ENCODE assay signal across 8 cellular contexts in the genomic region with DNA sequence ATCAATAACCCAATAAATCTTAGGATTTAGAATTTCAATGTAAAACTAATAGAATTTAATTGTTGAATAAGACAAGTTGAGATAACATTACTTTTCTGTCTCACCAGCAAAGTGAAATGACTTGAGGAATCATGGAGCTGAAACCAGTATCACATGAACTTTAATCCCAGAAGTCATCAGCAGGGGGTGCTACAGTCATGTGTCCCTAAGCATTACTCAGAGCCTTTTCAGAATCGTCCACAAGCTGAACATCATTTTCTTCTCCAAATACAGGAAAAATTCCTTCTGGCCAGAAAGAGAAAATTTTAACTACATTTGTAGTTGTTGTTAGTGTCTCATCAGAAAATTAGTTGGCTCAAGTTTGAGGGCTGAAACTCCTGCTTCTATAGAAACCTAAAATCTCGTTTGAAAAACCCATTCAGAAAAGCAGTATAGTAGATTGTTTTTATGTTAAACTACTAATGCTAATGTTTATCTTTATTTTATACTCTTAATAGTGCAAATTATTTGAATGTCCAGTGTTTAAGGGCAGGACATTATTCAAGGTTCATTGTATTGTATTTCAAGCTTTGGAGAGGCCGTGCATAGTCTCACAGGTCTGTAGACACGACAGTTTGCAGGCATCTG.
DNase-seq lines count a peak whose midpoint lies in the region; ATAC-seq and TF ChIP-seq lines count a peak whose summit lies in the region.

No MANE protein-coding gene starts in this region.

- H3K4me1 ChIP-seq in Karpas-422 (ENCODE audit: low read length) (no peaks in the 10 kb centered on the region), smooth muscle cell (ENCODE audit: low read depth) (no peaks in the 10 kb centered on the region)

- H3K4me3 Mint-ChIP-seq in activated CD4-positive, alpha-beta T cell treated with anti-CD3 and anti-CD28 coated beads for 36 hours = no peak overlapping the region

- H3K79me2 ChIP-seq in Karpas-422 (ENCODE audit: low read length) = no peaks in the 10 kb centered on the region
- no peaks in the 10 kb centered on the region for H3K79me2 ChIP-seq in smooth muscle cell (ENCODE audit: low read depth)

- intact Hi-C loops in activated CD4-positive, alpha-beta T cell treated with anti-CD3 and anti-CD28 coated beads for 36 hours (cut with DNase I, micrococcal nuclease) = loop anchor here in 1 of 2 experiments (2.0 kb wide), 1 partner anchor 410 kb away; no protein-coding TSS in a partner anchor

- TF ChIP-seq CTCF in smooth muscle cell (IDR thresholded peaks at IDR 0.05; ENCODE audit: borderline replicate concordance, insufficient read depth, poor library complexity, severe bottlenecking) = peak; percentile 71

- no peaks in the 10 kb centered on the region for H3K4me1 Mint-ChIP-seq in activated CD4-positive, alpha-beta T cell treated with anti-CD3 and anti-CD28 coated beads for 36 hours

- peak; percentile 26 for DNase-seq in activated CD4-positive, alpha-beta T cell treated with anti-CD3 and anti-CD28 coated beads for 36 hours
- DNase-seq in activated CD4-positive, alpha-beta T cell treated with anti-CD3 and anti-CD28 coated beads, Interleukin-2, amount 50 U/mL, for 1 hour = no peak
- DNase-seq in Karpas-422 = peak; percentile 73
- peak; percentile 12 for DNase-seq in SKM-1 (lab: John Stamatoyannopoulos, UW; ENCODE audit: unreplicated experiment)
- peak; percentile 34 for DNase-seq in globus pallidus (ENCODE audit: low spot score)
- no peak for DNase-seq in smooth muscle cell (lab: John Stamatoyannopoulos, UW; ENCODE audit: unreplicated experiment)

- H3K9ac ChIP-seq in Karpas-422 (ENCODE audit: low read length) (no peak overlapping the region), smooth muscle cell (ENCODE audit: low read depth) (no peak overlapping the region)

- CTCF ChIA-PET in activated CD4-positive, alpha-beta T cell treated with anti-CD3 and anti-CD28 coated beads for 36 hours (lab: Charles Lee) = no interaction called here

- WGBS in smooth muscle cell (ENCODE audit: low lambda C conversion rate) = 67% methylated on average over 4 of the region's 4 CpGs

- no peaks in the 10 kb centered on the region for H4K20me1 ChIP-seq in Karpas-422 (ENCODE audit: insufficient read depth, low read depth, low read length)
- no peaks in the 10 kb centered on the region for H4K20me1 ChIP-seq in smooth muscle cell (ENCODE audit: low read depth)

- H3K27me3 ChIP-seq in Karpas-422 (ENCODE audit: low read length) = no peaks in the 10 kb centered on the region
- H3K27me3 ChIP-seq in smooth muscle cell (ENCODE audit: low read depth) = no peaks in the 10 kb centered on the region

- H3K36me3 Mint-ChIP-seq in activated CD4-positive, alpha-beta T cell treated with anti-CD3 and anti-CD28 coated beads for 36 hours (ENCODE audit: low read depth) = no peaks in the 10 kb centered on the region

- H3K4me2 ChIP-seq in Karpas-422 (ENCODE audit: low read depth, low read length, poor library complexity, severe bottlenecking) = no peak overlapping the region
- no peak overlapping the region for H3K4me2 ChIP-seq in smooth muscle cell

- ATAC-seq in activated CD4-positive, alpha-beta T cell treated with anti-CD3 and anti-CD28 coated beads for 36 hours = no peak
- ATAC-seq in GM21515 (IDR thresholded peaks at IDR 0.05; ENCODE audit: unreplicated experiment) (peak; percentile 74), GM21717 (IDR thresholded peaks at IDR 0.05; ENCODE audit: unreplicated experiment) (no peak)

- H2AFZ ChIP-seq in Karpas-422 (ENCODE audit: low read length) (no peak overlapping the region), smooth muscle cell (ENCODE audit: low read depth) (peak overlapping the region; percentile 29)

- no peaks in the 10 kb centered on the region for H3K27me3 Mint-ChIP-seq in activated CD4-positive, alpha-beta T cell treated with anti-CD3 and anti-CD28 coated beads for 36 hours

- H3K27ac ChIP-seq in Karpas-422 (ENCODE audit: low read length) (no peak overlapping the region), smooth muscle cell (ENCODE audit: low read depth) (no peak overlapping the region)

- no peaks in the 10 kb centered on the region for H3K9me3 ChIP-seq in Karpas-422 (ENCODE audit: low read length)
- H3K9me3 ChIP-seq in smooth muscle cell (replicated peaks; ENCODE audit: low read depth) = no peaks in the 10 kb centered on the region

- H3K36me3 ChIP-seq in Karpas-422 (ENCODE audit: insufficient read depth, low read length) (no peaks in the 10 kb centered on the region), smooth muscle cell (ENCODE audit: low read depth) (no peaks in the 10 kb centered on the region)

- POLR2A ChIA-PET in activated CD4-positive, alpha-beta T cell treated with anti-CD3 and anti-CD28 coated beads for 36 hours (lab: Charles Lee) = no interaction called here

- H3K27ac Mint-ChIP-seq in activated CD4-positive, alpha-beta T cell treated with anti-CD3 and anti-CD28 coated beads for 36 hours = no peak overlapping the region

- H3K4me3 ChIP-seq in Karpas-422 (ENCODE audit: low read length) = no peak overlapping the region
- H3K4me3 ChIP-seq in smooth muscle cell = no peak overlapping the region

- no peaks in the 10 kb centered on the region for H3F3A ChIP-seq in smooth muscle cell (ENCODE audit: low read depth)

- H3K9me3 Mint-ChIP-seq in activated CD4-positive, alpha-beta T cell treated with anti-CD3 and anti-CD28 coated beads for 36 hours (ENCODE audit: low read depth) = no peaks in the 10 kb centered on the region

- no peaks in the 10 kb centered on the region for H3K9me2 ChIP-seq in Karpas-422 (replicated peaks; ENCODE audit: insufficient read depth, low read length)

Comparison
In these comparisons a context has a peak if more than half of its experiments do, and no peak if none do; other contexts are left out.
1. DNase-seq: peak in activated CD4-positive, alpha-beta T cell treated with anti-CD3 and anti-CD28 coated beads for 36 hours (single experiment), Karpas-422 (single experiment), SKM-1 (single experiment) and globus pallidus (single experiment); none in activated CD4-positive, alpha-beta T cell treated with anti-CD3 and anti-CD28 coated beads, Interleukin-2, amount 50 U/mL, for 1 hour (single experiment) and smooth muscle cell (single experiment).